ENCODE assay signal across 19 cellular contexts in genomic region chr16:87336850-87337240, GRCh38.
"Had no signal": no experiment of that assay in that cellular context is flagged by ENCODE, and none has a peak within 500 bp of the region (broad histone marks: within the 10 kb centered on the region; RNA-seq: fewer than 3 reads in every experiment).

No MANE protein-coding gene starts in this region.

- H3K27me3 ChIP-seq: brain microvascular endothelial cell, gastroesophageal sphincter, sigmoid colon, transverse colon had no signal

- H3K27ac Mint-ChIP-seq: activated naive CD4-positive, alpha-beta T cell treated with anti-CD3 and anti-CD28 coated beads for 36 hours; memory B cell had no signal

- H3K4me3 Mint-ChIP-seq: activated CD8-positive, alpha-beta T cell treated with anti-CD3 and anti-CD28 coated beads for 36 hours; activated naive CD4-positive, alpha-beta T cell treated with anti-CD3 and anti-CD28 coated beads for 36 hours; activated T-cell treated with anti-CD3 and anti-CD28 coated beads, Interleukin-2, amount 50 U/mL, for 24 hours; immature natural killer cell; memory B cell; T-helper 2 cell treated with Interferon-gamma antibody and Interleukin-4, amounts not matched to agents 5 μg/mL and 100 μg/mL, for 36 hours; WTC11 had no signal

- ATAC-seq: activated CD8-positive, alpha-beta T cell treated with anti-CD3 and anti-CD28 coated beads for 36 hours; esophagus mucosa; gastroesophageal sphincter; WTC11 had no signal

- H3K9me3 Mint-ChIP-seq: activated CD8-positive, alpha-beta T cell treated with anti-CD3 and anti-CD28 coated beads for 36 hours; activated naive CD4-positive, alpha-beta T cell treated with anti-CD3 and anti-CD28 coated beads for 36 hours; activated T-cell treated with anti-CD3 and anti-CD28 coated beads, Interleukin-2, amount 50 U/mL, for 24 hours; immature natural killer cell; memory B cell; T-helper 2 cell treated with Interferon-gamma antibody and Interleukin-4, amounts not matched to agents 5 μg/mL and 100 μg/mL, for 36 hours; WTC11 had no signal

- H3K27me3 Mint-ChIP-seq: activated CD8-positive, alpha-beta T cell treated with anti-CD3 and anti-CD28 coated beads for 36 hours; activated T-cell treated with anti-CD3 and anti-CD28 coated beads, Interleukin-2, amount 50 U/mL, for 24 hours; memory B cell had no signal

- H3K27ac ChIP-seq: brain microvascular endothelial cell, coronary artery, gastroesophageal sphincter, left ventricle myocardium inferior, sigmoid colon, transverse colon had no signal

- DNase-seq: activated CD4-positive, alpha-beta T cell treated with anti-CD3 and anti-CD28 coated beads for 4 hours; activated CD8-positive, alpha-beta T cell treated with anti-CD3 and anti-CD28 coated beads for 36 hours; activated naive CD4-positive, alpha-beta T cell treated with anti-CD3 and anti-CD28 coated beads for 36 hours; activated T-cell treated with anti-CD3 and anti-CD28 coated beads, Interleukin-2, amount 50 U/mL, for 24 hours; brain microvascular endothelial cell; central memory CD4-positive, alpha-beta T cell; immature natural killer cell; kidney glomerular epithelial cell; left ventricle myocardium inferior; sigmoid colon; stimulated activated CD4-positive, alpha-beta T cell treated with anti-CD3 and anti-CD28 coated beads, Interleukin-4, amount 100 ng/mL, for 4 hours; stimulated activated naive CD4-positive, alpha-beta T cell treated with Interleukin-2 at 50 U/mL for 16 hours; transverse colon had no signal

- H3K4me1 ChIP-seq: left ventricle myocardium inferior, transverse colon had no signal

- H3K4me1 Mint-ChIP-seq: WTC11 had no signal

- H3K9me3 ChIP-seq: gastroesophageal sphincter, left ventricle myocardium inferior, sigmoid colon, transverse colon had no signal

- H3K4me3 ChIP-seq: coronary artery, gastroesophageal sphincter, left ventricle myocardium inferior, sigmoid colon, transverse colon had no signal
